ENCODE assay signal across 8 cellular contexts in the genomic region with DNA sequence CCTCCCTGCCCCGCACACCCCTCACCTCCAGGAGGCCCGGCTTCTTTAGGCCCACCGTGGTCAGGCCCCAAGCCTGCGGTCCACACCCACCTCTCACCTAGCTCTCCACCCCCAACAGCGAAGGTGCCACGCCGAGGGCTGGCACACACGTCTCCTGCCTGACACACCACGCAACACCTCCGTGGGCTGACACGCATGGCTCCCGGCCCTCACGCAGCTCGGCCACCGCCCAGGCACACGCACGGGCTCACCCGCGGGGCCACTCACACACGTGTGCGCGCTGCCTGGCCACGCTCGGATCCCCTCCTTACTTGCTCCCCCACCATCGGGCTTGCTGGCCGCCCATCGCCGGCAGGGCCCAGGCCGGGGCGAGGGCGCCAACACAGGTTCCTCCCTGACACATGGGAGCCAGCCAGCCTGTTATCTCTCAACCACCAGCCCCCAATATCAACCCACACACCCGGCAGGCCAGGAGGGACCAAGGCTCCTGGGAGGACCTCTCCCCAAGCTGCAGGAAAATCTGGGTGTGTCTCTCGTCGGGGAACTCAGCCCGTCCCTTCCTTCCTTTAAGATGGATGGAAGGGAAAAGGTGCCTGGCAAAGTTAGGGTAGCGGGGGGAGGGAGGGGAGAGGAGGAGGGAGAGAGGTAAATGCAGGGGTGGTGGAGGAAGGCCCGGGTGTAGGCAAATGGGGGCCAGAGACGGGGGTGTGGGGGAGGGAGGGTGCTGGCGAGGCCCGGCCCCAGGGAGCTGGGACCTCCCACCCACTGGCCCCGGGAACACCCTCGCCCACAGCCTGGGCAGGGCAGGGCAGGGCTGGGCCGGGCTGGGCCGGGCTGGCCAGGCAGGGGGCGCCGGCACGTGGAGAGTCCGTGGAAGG. TPM values are rescaled to one million over a fixed set of nuclear protein-coding genes. Genes with fewer than 3 reads are reported as not detected.
A peak's percentile ranks its signal among the peaks of the same experiment; 100 is the strongest.
DNase-seq lines count a peak whose midpoint lies in the region; ATAC-seq and TF ChIP-seq lines count a peak whose summit lies in the region.

No MANE protein-coding gene starts in this region.

- peak overlapping the region; percentile 94 for H3K4me2 ChIP-seq in GM23338
- H3K4me2 ChIP-seq in neuronal stem cell (ENCODE audit: insufficient read depth, low read length, poor library complexity, severe bottlenecking), result peak overlapping the region; percentile 77

- H2BK15ac ChIP-seq in neuronal stem cell (ENCODE audit: low read length), result peak overlapping the region; percentile 76

- peak; percentile 81 for DNase-seq in GM10248 (ENCODE audit: extremely low spot score)
- peak; percentile 63 for DNase-seq in GM23338 (ENCODE audit: low spot score)
- DNase-seq in MG63, result peak; percentile 91
- peak; percentile 50 for DNase-seq in activated T-cell treated with anti-CD3 and anti-CD28 coated beads, Interleukin-2, amount 50 U/mL, for 1 hour
- DNase-seq in fibroblast of mammary gland (ENCODE audit: low read depth), result no peak
- DNase-seq in neuronal stem cell (ENCODE audit: low spot score), result no peak
- no peak for DNase-seq in HEK293T (ENCODE audit: extremely low spot score)
- no peak for DNase-seq in middle frontal gyrus (ENCODE audit: extremely low spot score, low spot score)

- no peak overlapping the region for H2BK120ac ChIP-seq in neuronal stem cell (ENCODE audit: low read depth, low read length)

- CTCF ChIA-PET in GM10248 (lab: Yijun Ruan, JAX), result interaction anchor here (0.9 to 2.7 kb wide), 8 partner anchors 7 to 141 kb away, joined by 3 to 11 read pairs (median 4); partner anchors contain the start of gene CDC20
- CTCF ChIA-PET in HEK293T (lab: Yijun Ruan, JAX), result interaction anchor here (1.5 kb wide), 1 partner anchor 9 kb away, joined by 8 read pairs; the partner anchor contains the start of gene CDC20

- no peaks in the 10 kb centered on the region for H3K9me3 ChIP-seq in MG63
- H3K9me3 ChIP-seq in neuronal stem cell (replicated peaks in 1 of 2; ENCODE audit: control insufficient read depth in 2 of 2, insufficient read depth in 1 of 2, low read depth in 1 of 2, low read length in 2 of 2), result no peaks in the 10 kb centered on the region

- H3K79me1 ChIP-seq in neuronal stem cell (ENCODE audit: low read depth, low read length), result peaks cover 4% of the 10 kb centered on the region

- no peak overlapping the region for H4K8ac ChIP-seq in neuronal stem cell (ENCODE audit: low read depth, low read length)

- peaks cover 11% of the 10 kb centered on the region for H4K20me1 ChIP-seq in GM23338 (replicated peaks; ENCODE audit: insufficient read depth)

- peak overlapping the region; percentile 82 for H4K91ac ChIP-seq in neuronal stem cell (ENCODE audit: low read depth, low read length, poor library complexity)

- H3K4me1 ChIP-seq in GM23338 (ENCODE audit: insufficient read depth) (peaks cover 19% of the 10 kb centered on the region), neuronal stem cell (ENCODE audit: control insufficient read depth in 2 of 2, insufficient read depth in 1 of 2, low read depth in 1 of 2, low read length in 2 of 2) (peaks cover 11 to 29% of the 10 kb centered on the region in 2 donors)

- POLR2A ChIA-PET in GM10248 (lab: Yijun Ruan, JAX), result interaction anchor here (0.5 to 2.0 kb wide), 9 partner anchors 9 to 1537 kb away, joined by 3 to 13 read pairs (median 4); partner anchors contain the start of genes CDC20, HYI and KDM4A
- POLR2A ChIA-PET in HEK293T (lab: Yijun Ruan, JAX), result interaction anchor here (0.6 to 4.3 kb wide), 4 partner anchors 9 to 23 kb away, joined by 3 to 41 read pairs (median 8); partner anchors contain the start of genes CDC20, MED8 and SZT2

- peaks cover 7% of the 10 kb centered on the region; the same call in 1 of the 2 replicates for H3K36me3 ChIP-seq in GM23338 (ENCODE audit: insufficient read depth)
- H3K36me3 ChIP-seq in MG63, result peaks cover 39% of the 10 kb centered on the region
- peaks cover 19 to 32% of the 10 kb centered on the region in 2 donors for H3K36me3 ChIP-seq in neuronal stem cell (replicated peaks in 1 of 2; ENCODE audit: control insufficient read depth in 2 of 2, insufficient read depth in 2 of 2, low read length in 2 of 2)

- H2AFZ ChIP-seq in GM23338, result 0 out of 2 replicates have a peak overlapping the region, but pooled peaks have one; percentile 56
- peak overlapping the region; percentile 99 for H2AFZ ChIP-seq in neuronal stem cell (ENCODE audit: low read length)

- H3K4ac ChIP-seq in neuronal stem cell (ENCODE audit: low read length), result no peak overlapping the region

- H3K14ac ChIP-seq in neuronal stem cell (ENCODE audit: low read length), result peak overlapping the region; percentile 90

- no peak for TF ChIP-seq CTCF in GM10248 (IDR thresholded peaks at IDR 0.05; ENCODE audit: control extremely low read depth, extremely low read depth, low read depth, missing control alignments)
- TF ChIP-seq CTCF in GM23338 (conservative IDR thresholded peaks at IDR 0.05; ENCODE audit: low read depth in 2 of 2), result no peak
- TF ChIP-seq CTCF in fibroblast of mammary gland (conservative IDR thresholded peaks at IDR 0.05; ENCODE audit: control insufficient read depth, insufficient read depth, low read depth, low read length), result no peak

- no CpG with 5 or more reads among the region's 48 CpGs for WGBS in neuronal stem cell (ENCODE audit: extremely low coverage in 2 of 2, insufficient read length in 2 of 2, insufficient replicate concordance in 1 of 2), 2 donors

- peaks cover 8% of the 10 kb centered on the region for H3K79me2 ChIP-seq in GM23338 (replicated peaks; ENCODE audit: insufficient read depth)

- H3K4me1 Mint-ChIP-seq in GM23338, result peaks cover 21% of the 10 kb centered on the region

- H3K9me3 Mint-ChIP-seq in GM23338, result no peaks in the 10 kb centered on the region; the same call in 2 of the 3 replicates

- peak overlapping the region; percentile 82 for H3K4me3 Mint-ChIP-seq in GM23338

- H3K4me3 ChIP-seq in GM23338 (peak overlapping the region; percentile 90), MG63 (peak overlapping the region; percentile 59), fibroblast of mammary gland (ENCODE audit: control insufficient read depth, low read depth, low read length) (peak overlapping the region; percentile 82), neuronal stem cell (ENCODE audit: low read length in 2 of 2) (peak overlapping the region; percentile 77 to 79)

- H3K9ac ChIP-seq in neuronal stem cell (ENCODE audit: low read depth, low read length, poor library complexity), result peak overlapping the region; percentile 93

- H3F3A ChIP-seq in GM23338 (replicated peaks; ENCODE audit: low read depth), result peaks cover 23% of the 10 kb centered on the region

- H3K36me3 Mint-ChIP-seq in GM23338 (ENCODE audit: low read depth), result peaks cover 25% of the 10 kb centered on the region

- peak overlapping the region; percentile 94 for H3K23ac ChIP-seq in neuronal stem cell (ENCODE audit: low read depth, low read length, poor library complexity)

- H3K18ac ChIP-seq in neuronal stem cell (ENCODE audit: low read length), result peak overlapping the region; percentile 98

- ATAC-seq in GM23338, result peak; percentile 48

- H3K27ac Mint-ChIP-seq in GM23338, result no peak overlapping the region

- peak overlapping the region; percentile 99 for H2BK12ac ChIP-seq in neuronal stem cell (ENCODE audit: low read length)

- H3K27me3 ChIP-seq in GM23338 (ENCODE audit: insufficient read depth), result no peaks in the 10 kb centered on the region
- no peaks in the 10 kb centered on the region for H3K27me3 ChIP-seq in MG63
- no peaks in the 10 kb centered on the region for H3K27me3 ChIP-seq in neuronal stem cell (ENCODE audit: control insufficient read depth in 3 of 3, insufficient read depth in 3 of 3, low read depth in 1 of 3, low read length in 3 of 3)

- peak overlapping the region; percentile 82 for H2BK5ac ChIP-seq in neuronal stem cell (ENCODE audit: low read length)

- H3K9me2 ChIP-seq in GM23338 (ENCODE audit: insufficient read depth), result no peaks in the 10 kb centered on the region

- peak overlapping the region; percentile 90 for H2AK5ac ChIP-seq in neuronal stem cell (ENCODE audit: low read depth, low read length)

- H3K27ac ChIP-seq in GM23338 (ENCODE audit: low read depth) (peak overlapping the region; percentile 48; the same call in 1 of the 2 replicates), neuronal stem cell (replicated peaks; ENCODE audit: low read length) (peak overlapping the region; percentile 46)

- peaks cover 6% of the 10 kb centered on the region for H3K27me3 Mint-ChIP-seq in GM23338 (ENCODE audit: insufficient read depth, low read depth, poor library complexity)

TF ChIP-seq in GM23338, 12 proteins besides CTCF, POLR2A, EP300 and RAD21 (continues in another document):
- no peak for TF ChIP-seq CREB1 (CRISPR knock-in tag; IDR thresholded peaks at IDR 0.05; ENCODE audit: low read depth)

TF ChIP-seq in HEK293T, 16 proteins besides CTCF, POLR2A, EP300 and RAD21 (continues in another document):
- TF ChIP-seq LEF1 (IDR thresholded peaks at IDR 0.05; ENCODE audit: borderline replicate concordance) (no peak), NFRKB (IDR thresholded peaks at IDR 0.05) (no peak)

RNA-seq across cellular contexts. Expression of gene ELOVL1, which starts 0.5 kb away (rescaled TPM):
- 15.7 and 16.7 TPM in 2 replicates for total RNA-seq in GM23338 (2014; rRNA removed; shearing (Covaris generic))
- 23.0 and 23.3 TPM in 2 replicates for polyA plus RNA-seq in GM23338 (2016; fragmentation: Nextera tagmentation; extraction: Ambion mirVana)
- total RNA-seq in MG63 (2014; rRNA removed; shearing (Covaris generic); ENCODE audit: low replicate concordance), result 101 and 118 TPM in 2 replicates
- polyA plus RNA-seq in neuronal stem cell (2013, experiment 1 of 2), result 16.3 TPM
- 15.7 TPM for polyA plus RNA-seq in neuronal stem cell (2013, experiment 2 of 2)

RNA-seq across cellular contexts. Expression of gene CDC20, which starts 8.5 kb away (rescaled TPM):
- 244 and 252 TPM in 2 replicates for total RNA-seq in GM23338 (2014; rRNA removed; shearing (Covaris generic))
- polyA plus RNA-seq in GM23338 (2016; fragmentation: Nextera tagmentation; extraction: Ambion mirVana), result 207 and 226 TPM in 2 replicates
- 152 and 260 TPM in 2 replicates for total RNA-seq in MG63 (2014; rRNA removed; shearing (Covaris generic); ENCODE audit: low replicate concordance)
- 166 TPM for polyA plus RNA-seq in neuronal stem cell (2013, experiment 1 of 2)
- polyA plus RNA-seq in neuronal stem cell (2013, experiment 2 of 2), result 165 TPM

RNA-seq across cellular contexts. Expression of gene MED8, which starts 22.3 kb away (rescaled TPM):
- 16.6 and 17.6 TPM in 2 replicates for total RNA-seq in GM23338 (2014; rRNA removed; shearing (Covaris generic))
- polyA plus RNA-seq in GM23338 (2016; fragmentation: Nextera tagmentation; extraction: Ambion mirVana), result 23.6 and 25.7 TPM in 2 replicates
- total RNA-seq in MG63 (2014; rRNA removed; shearing (Covaris generic); ENCODE audit: low replicate concordance), result 51.1 and 60.4 TPM in 2 replicates
- 15.7 TPM for polyA plus RNA-seq in neuronal stem cell (2013, experiment 1 of 2)
- 16.3 TPM for polyA plus RNA-seq in neuronal stem cell (2013, experiment 2 of 2)

RNA-seq across cellular contexts. Expression of gene SZT2, which starts 22.4 kb away (rescaled TPM):
- 11.8 and 16.1 TPM in 2 replicates for total RNA-seq in GM23338 (2014; rRNA removed; shearing (Covaris generic))
- 3.8 and 4.1 TPM in 2 replicates for polyA plus RNA-seq in GM23338 (2016; fragmentation: Nextera tagmentation; extraction: Ambion mirVana)
- total RNA-seq in MG63 (2014; rRNA removed; shearing (Covaris generic); ENCODE audit: low replicate concordance), result 2.5 and 4.9 TPM in 2 replicates
- 4.2 TPM for polyA plus RNA-seq in neuronal stem cell (2013, experiment 1 of 2)
- polyA plus RNA-seq in neuronal stem cell (2013, experiment 2 of 2), result 4.0 TPM

RNA-seq across cellular contexts. Expression of gene MPL, which starts 29.6 kb away (rescaled TPM):
- total RNA-seq in GM23338 (2014; rRNA removed; shearing (Covaris generic)), result not detected in 2 replicates
- 0.54 TPM in 1 of 2 replicates, not detected in the other for polyA plus RNA-seq in GM23338 (2016; fragmentation: Nextera tagmentation; extraction: Ambion mirVana)
- not detected in 2 replicates for total RNA-seq in MG63 (2014; rRNA removed; shearing (Covaris generic); ENCODE audit: low replicate concordance)
- polyA plus RNA-seq in neuronal stem cell (2013, experiment 1 of 2), result not detected
- not detected for polyA plus RNA-seq in neuronal stem cell (2013, experiment 2 of 2)

Comparison
In these comparisons a context has a peak if more than half of its experiments do, and no peak if none do; other contexts are left out.
1. DNase-seq: peak in GM10248 (single experiment), GM23338 (single experiment), MG63 (single experiment) and activated T-cell treated with anti-CD3 and anti-CD28 coated beads, Interleukin-2, amount 50 U/mL, for 1 hour (single experiment); none in fibroblast of mammary gland (single experiment), neuronal stem cell (single experiment), HEK293T (single experiment) and middle frontal gyrus (single experiment).
2. Peak in every context shown above with its lines, with median percentiles within 50 percentile points of each other: H3K4me3 ChIP-seq.